Comparison of ENCODE assay signal across 34 cellular contexts in genomic region chr7:88985309-88985708, GRCh38.
"Had no signal": no experiment of that assay in that cellular context is flagged by ENCODE, and none has a peak within 500 bp of the region (broad histone marks: within the 10 kb centered on the region; RNA-seq: fewer than 3 reads in every experiment).

No MANE protein-coding gene starts in this region.

- H3K4me2 ChIP-seq: smooth muscle cell had no signal

- H3K27me3 ChIP-seq: esophagus squamous epithelium, heart right ventricle, left lung, right atrium auricular region, suprapubic skin, transverse colon, upper lobe of right lung, vagina had no signal

- FAIRE-seq: endometrium, islet of Langerhans had no signal

- H3K27ac Mint-ChIP-seq: mesothelial cell of epicardium; naive B cell; natural killer cell treated with Interleukin-12 subunit alpha and Interleukin-12 subunit beta and Interleukin-15 and Interleukin-18, amount 100 ng/mL, for 72 hours; stimulated activated naive CD8-positive, alpha-beta T cell treated with anti-CD3 and anti-CD28 coated beads, Interleukin-15, amount 100 ng/mL, for 72 hours had no signal

- H3K27me3 Mint-ChIP-seq: naive B cell; natural killer cell treated with Interleukin-12 subunit alpha and Interleukin-12 subunit beta and Interleukin-15 and Interleukin-18, amount 100 ng/mL, for 72 hours had no signal

- ATAC-seq: heart right ventricle; left cardiac atrium; left lung; mucosa of descending colon; natural killer cell treated with Interleukin-12 subunit alpha and Interleukin-12 subunit beta and Interleukin-15 and Interleukin-18, amount 100 ng/mL, for 72 hours; sciatic nerve; stimulated activated naive CD8-positive, alpha-beta T cell treated with anti-CD3 and anti-CD28 coated beads, Interleukin-15, amount 100 ng/mL, for 72 hours; upper lobe of right lung had no signal

- H3K27ac ChIP-seq: coronary artery, esophagus squamous epithelium, heart right ventricle, left lung, prostate gland, right atrium auricular region, suprapubic skin, transverse colon, upper lobe of right lung, vagina had no signal

- H3K36me3 Mint-ChIP-seq: mesothelial cell of epicardium; naive B cell; natural killer cell treated with Interleukin-12 subunit alpha and Interleukin-12 subunit beta and Interleukin-15 and Interleukin-18, amount 100 ng/mL, for 72 hours had no signal

- H3K4me1 Mint-ChIP-seq: naive B cell; neural crest cell; stimulated activated naive CD8-positive, alpha-beta T cell treated with anti-CD3 and anti-CD28 coated beads, Interleukin-15, amount 100 ng/mL, for 72 hours had no signal

- DNase-seq: dermis blood vessel endothelial cell; effector memory CD4-positive, alpha-beta T cell; erythroblast; esophagus squamous epithelium; foreskin melanocyte; glutamatergic neuron; heart right ventricle; hippocampal formation; left cardiac atrium; left lung; mesenchymal stem cell; mucosa of descending colon; naive B cell; nucleus accumbens; stimulated activated CD4-positive, alpha-beta T cell treated with anti-CD3 and anti-CD28 coated beads, Interleukin-12 subunit alpha, Interleukin-12 subunit beta, amount 100 ng/mL, for 4 hours; stimulated activated CD4-positive, alpha-beta T cell treated with anti-CD3 and anti-CD28 coated beads, Interleukin-1b, Interleukin-23, amount 100 ng/mL, for 48 hours; stimulated activated CD4-positive, alpha-beta T cell treated with anti-CD3 and anti-CD28 coated beads, Interleukin-4, amount 100 ng/mL, for 1 hour; stimulated activated CD8-positive, alpha-beta memory T cell treated with anti-CD3 and anti-CD28 coated beads, Interleukin-4, amount 100 ng/mL, for 48 hours; stimulated activated naive CD4-positive, alpha-beta T cell; stimulated activated naive CD8-positive, alpha-beta T cell treated with anti-CD3 and anti-CD28 coated beads, Interleukin-15, amount 100 ng/mL, for 72 hours; transverse colon; upper lobe of right lung had no signal

- H3K9me3 Mint-ChIP-seq: mesothelial cell of epicardium; stimulated activated naive CD8-positive, alpha-beta T cell treated with anti-CD3 and anti-CD28 coated beads, Interleukin-15, amount 100 ng/mL, for 72 hours had no signal

- H3K36me3 ChIP-seq: esophagus squamous epithelium, heart right ventricle, left lung, prostate gland, right atrium auricular region, suprapubic skin, transverse colon, upper lobe of right lung, vagina had no signal

- H3K4me1 ChIP-seq: esophagus squamous epithelium, heart right ventricle, left lung, prostate gland, right atrium auricular region, suprapubic skin, transverse colon, upper lobe of right lung, vagina had no signal

- H3K4me3 ChIP-seq: coronary artery, esophagus squamous epithelium, heart right ventricle, left lung, mucosa of descending colon, prostate gland, right atrium auricular region, smooth muscle cell, suprapubic skin, transverse colon, upper lobe of right lung, vagina had no signal

- H3K4me3 Mint-ChIP-seq: mesothelial cell of epicardium; naive B cell; natural killer cell treated with Interleukin-12 subunit alpha and Interleukin-12 subunit beta and Interleukin-15 and Interleukin-18, amount 100 ng/mL, for 72 hours; neural crest cell; stimulated activated naive CD8-positive, alpha-beta T cell treated with anti-CD3 and anti-CD28 coated beads, Interleukin-15, amount 100 ng/mL, for 72 hours had no signal
